ENCODE assay signal across 8 cellular contexts in genomic region chr3:12479919-12480425, GRCh38. TPM values are rescaled to one million over a fixed set of nuclear protein-coding genes. Genes with fewer than 3 reads are reported as not detected.
DNase-seq lines count a peak whose midpoint lies in the region; ATAC-seq, FAIRE-seq and TF ChIP-seq lines count a peak whose summit lies in the region.

No MANE protein-coding gene starts in this region.

- FAIRE-seq in HTR-8/SVneo (lab: Jason Lieb, UNC) = no peak

- TF ChIP-seq CTCF in RWPE2 (IDR thresholded peaks at IDR 0.05; ENCODE audit: poor library complexity, severe bottlenecking) (peak; percentile 81), thoracic aorta (IDR thresholded peaks at IDR 0.05) (peak; percentile 80)

- DNase-seq in NCI-H1694 treated with DMSO at 0.1 percent for 48 hours (lab: John Stamatoyannopoulos, UW) = peak; percentile 7
- DNase-seq in NCI-H1694 (lab: John Stamatoyannopoulos, UW) = no peak
- DNase-seq in HTR-8/SVneo (ENCODE audit: insufficient read length, low spot score) = peak; percentile 64
- DNase-seq in RWPE2 (ENCODE audit: low spot score) = no peak
- peak; percentile 77 for DNase-seq in cerebellum (ENCODE audit: low spot score)
- DNase-seq in kidney glomerular epithelial cell (lab: John Stamatoyannopoulos, UW) = peak; percentile 49
- no peak for DNase-seq in thoracic aorta (ENCODE audit: low spot score)

- H3K4me3 ChIP-seq in RWPE2 (ENCODE audit: severe bottlenecking) (no peak overlapping the region), thoracic aorta (no peak overlapping the region)

- no peak overlapping the region for H3K27ac ChIP-seq in RWPE2 (ENCODE audit: poor library complexity, severe bottlenecking)
- H3K27ac ChIP-seq in thoracic aorta = no peak overlapping the region

- H3K27me3 ChIP-seq in RWPE2 (ENCODE audit: insufficient read depth, poor library complexity, severe bottlenecking) = no peaks in the 10 kb centered on the region
- no peaks in the 10 kb centered on the region for H3K27me3 ChIP-seq in thoracic aorta (replicated peaks; ENCODE audit: insufficient read depth)

- ATAC-seq in RWPE2 (ENCODE audit: low read depth) (0 out of 3 replicates have a peak, but pooled peaks have one; percentile 11), thoracic aorta (ENCODE audit: insufficient number of reproducible peaks, low FRiP score, low read depth) (peak; percentile 40), GM19035 (IDR thresholded peaks at IDR 0.05; ENCODE audit: unreplicated experiment) (no peak)

- H3K4me1 ChIP-seq in RWPE2 (ENCODE audit: insufficient read depth, poor library complexity, severe bottlenecking) (peaks cover 9% of the 10 kb centered on the region), thoracic aorta (ENCODE audit: control insufficient read depth in 1 of 2, low read depth in 2 of 2) (peaks cover 16 to 23% of the 10 kb centered on the region in 2 donors)

- H3K36me3 ChIP-seq in RWPE2 (ENCODE audit: low read depth) = no peaks in the 10 kb centered on the region
- no peaks in the 10 kb centered on the region for H3K36me3 ChIP-seq in thoracic aorta

- no peaks in the 10 kb centered on the region for H3K9me3 ChIP-seq in RWPE2 (ENCODE audit: severe bottlenecking)
- no peaks in the 10 kb centered on the region for H3K9me3 ChIP-seq in thoracic aorta

RNA-seq across cellular contexts. Expression of gene TSEN2, which starts 4.3 kb away (rescaled TPM):
- total RNA-seq in cerebellum = 36.0 TPM
- 10 to 100 TPM; 17.8 to 31.5 TPM for total RNA-seq in thoracic aorta

Comparison
In these comparisons a context has a peak if more than half of its experiments do, and no peak if none do; other contexts are left out.
1. DNase-seq: peak in NCI-H1694 treated with DMSO at 0.1 percent for 48 hours (single experiment), HTR-8/SVneo (single experiment), cerebellum (single experiment) and kidney glomerular epithelial cell (single experiment); none in NCI-H1694 (single experiment), RWPE2 (single experiment) and thoracic aorta (single experiment).